3 cellular contexts compared by ENCODE assay signal in the genomic region with DNA sequence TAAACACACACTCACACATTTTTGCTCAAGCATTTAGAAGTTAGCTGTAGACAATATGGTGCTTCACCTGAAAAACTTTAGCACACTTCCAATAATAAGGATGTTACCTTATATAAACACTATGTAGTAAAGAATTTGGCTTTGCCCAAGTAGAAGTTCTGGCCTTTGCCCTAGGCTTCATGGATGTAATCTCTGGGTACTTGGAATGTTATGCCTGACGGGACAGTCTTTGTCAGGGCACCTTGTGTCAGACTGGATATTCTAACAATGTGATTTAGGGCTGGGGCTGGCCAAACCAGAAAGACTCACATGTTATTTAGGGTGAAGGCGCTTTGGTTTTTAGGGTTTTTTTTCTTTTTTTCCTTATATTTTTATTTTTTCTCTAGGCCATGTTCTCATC.
"Had no signal": no experiment of that assay in that cellular context is flagged by ENCODE, and none has a peak within 500 bp of the region (broad histone marks: within the 10 kb centered on the region; RNA-seq: fewer than 3 reads in every experiment).

No MANE protein-coding gene starts in this region.

- DNase-seq: GDM1, GF-D8 had no signal

- ATAC-seq: GM12878 had no signal

- H3K4me3 ChIP-seq: GM12878 had no signal
